1 cellular context compared by ENCODE assay signal in the genomic region with DNA sequence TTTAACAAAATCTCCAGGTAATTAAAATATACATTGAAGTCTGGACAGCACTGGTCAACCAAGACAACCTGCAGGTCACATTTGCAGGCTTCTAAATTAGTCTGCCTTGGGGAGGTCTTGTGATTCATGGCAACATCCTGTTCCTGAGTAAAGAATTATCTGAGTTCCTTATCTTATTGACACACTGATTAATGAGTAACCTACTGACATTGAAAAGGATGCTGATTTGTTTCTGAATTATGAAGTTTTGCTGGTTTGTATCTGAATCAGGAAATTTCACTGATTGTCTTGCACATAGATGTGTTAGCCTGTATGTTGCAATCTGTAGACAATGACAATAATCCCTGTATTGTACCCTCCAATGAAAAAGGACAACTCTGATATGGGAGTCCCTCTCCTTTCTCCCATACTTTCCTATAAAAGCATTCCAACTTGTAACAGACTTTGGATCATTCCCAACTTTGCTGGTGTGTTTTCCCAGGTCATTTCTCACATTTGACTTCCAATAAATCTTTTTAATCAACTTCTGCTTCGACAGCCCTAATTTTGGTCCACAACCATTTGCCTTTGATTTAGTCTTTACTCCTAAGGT.
A peak's percentile ranks its signal among the peaks of the same experiment; 100 is the strongest.
TF ChIP-seq lines count a peak whose summit lies in the region.

No MANE protein-coding gene starts in this region.

TF ChIP-seq in HepG2, 621 proteins besides CTCF, POLR2A, EP300 and RAD21 (continued from another document):
- TF ChIP-seq FOXA3 (CRISPR knock-in tag; IDR thresholded peaks at IDR 0.05) (peak; percentile 46), PCBP2 (optimal IDR thresholded peaks at IDR 0.05; ENCODE audit: low read depth, low read length, poor library complexity, severe bottlenecking) (no peak), SOX13 (IDR thresholded peaks at IDR 0.05) (no peak), SOX13 (CRISPR knock-in tag; conservative IDR thresholded peaks at IDR 0.05 in 1 of 2, IDR thresholded peaks at IDR 0.05 in 1 of 2) (peak in 1 of 2 experiments; percentile 28; a peak in 1 of 4 replicates), ZMYM4 (CRISPR knock-in tag; IDR thresholded peaks at IDR 0.05) (no peak), ATF7 (IDR thresholded peaks at IDR 0.05) (no peak), ATF7 (CRISPR knock-in tag; IDR thresholded peaks at IDR 0.05) (no peak), HNRNPUL1 (IDR thresholded peaks at IDR 0.05; ENCODE audit: low read depth, low read length) (0 out of 2 replicates have a peak, but pooled peaks have one; percentile 38), MED13 (CRISPR knock-in tag; IDR thresholded peaks at IDR 0.05) (no peak), IKZF1 (IDR thresholded peaks at IDR 0.05) (no peak), MTA3 (CRISPR knock-in tag; IDR thresholded peaks at IDR 0.05) (no peak), ZBTB1 (CRISPR knock-in tag; IDR thresholded peaks at IDR 0.05; ENCODE audit: borderline replicate concordance) (no peak), ARNTL (CRISPR knock-in tag; IDR thresholded peaks at IDR 0.05) (no peak), FOXA1 (IDR thresholded peaks at IDR 0.05) (no peak), FOXA1 (CRISPR knock-in tag; IDR thresholded peaks at IDR 0.05) (peak; percentile 51; the same call in 1 of the 2 replicates), CEBPG (CRISPR knock-in tag; IDR thresholded peaks at IDR 0.05) (0 out of 2 replicates have a peak, but pooled peaks have one; percentile 39), ZNF12 (CRISPR knock-in tag; IDR thresholded peaks at IDR 0.05) (0 out of 2 replicates have a peak, but pooled peaks have one; percentile 15)
- TF ChIP-seq, protein P1, sequence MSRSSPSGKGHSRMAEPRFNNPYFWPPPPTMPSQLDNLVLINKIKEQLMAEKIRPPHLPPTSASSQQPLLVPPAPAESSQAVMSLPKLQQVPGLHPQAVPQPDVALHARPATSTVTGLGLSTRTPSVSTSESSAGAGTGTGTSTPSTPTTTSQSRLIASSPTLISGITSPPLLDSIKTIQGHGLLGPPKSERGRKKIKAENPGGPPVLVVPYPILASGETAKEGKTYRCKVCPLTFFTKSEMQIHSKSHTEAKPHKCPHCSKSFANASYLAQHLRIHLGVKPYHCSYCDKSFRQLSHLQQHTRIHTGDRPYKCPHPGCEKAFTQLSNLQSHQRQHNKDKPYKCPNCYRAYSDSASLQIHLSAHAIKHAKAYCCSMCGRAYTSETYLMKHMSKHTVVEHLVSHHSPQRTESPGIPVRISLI (CRISPR knock-in tag; IDR thresholded peaks at IDR 0.05; ENCODE audit: borderline replicate concordance): no peak
- TF ChIP-seq, protein P2, sequence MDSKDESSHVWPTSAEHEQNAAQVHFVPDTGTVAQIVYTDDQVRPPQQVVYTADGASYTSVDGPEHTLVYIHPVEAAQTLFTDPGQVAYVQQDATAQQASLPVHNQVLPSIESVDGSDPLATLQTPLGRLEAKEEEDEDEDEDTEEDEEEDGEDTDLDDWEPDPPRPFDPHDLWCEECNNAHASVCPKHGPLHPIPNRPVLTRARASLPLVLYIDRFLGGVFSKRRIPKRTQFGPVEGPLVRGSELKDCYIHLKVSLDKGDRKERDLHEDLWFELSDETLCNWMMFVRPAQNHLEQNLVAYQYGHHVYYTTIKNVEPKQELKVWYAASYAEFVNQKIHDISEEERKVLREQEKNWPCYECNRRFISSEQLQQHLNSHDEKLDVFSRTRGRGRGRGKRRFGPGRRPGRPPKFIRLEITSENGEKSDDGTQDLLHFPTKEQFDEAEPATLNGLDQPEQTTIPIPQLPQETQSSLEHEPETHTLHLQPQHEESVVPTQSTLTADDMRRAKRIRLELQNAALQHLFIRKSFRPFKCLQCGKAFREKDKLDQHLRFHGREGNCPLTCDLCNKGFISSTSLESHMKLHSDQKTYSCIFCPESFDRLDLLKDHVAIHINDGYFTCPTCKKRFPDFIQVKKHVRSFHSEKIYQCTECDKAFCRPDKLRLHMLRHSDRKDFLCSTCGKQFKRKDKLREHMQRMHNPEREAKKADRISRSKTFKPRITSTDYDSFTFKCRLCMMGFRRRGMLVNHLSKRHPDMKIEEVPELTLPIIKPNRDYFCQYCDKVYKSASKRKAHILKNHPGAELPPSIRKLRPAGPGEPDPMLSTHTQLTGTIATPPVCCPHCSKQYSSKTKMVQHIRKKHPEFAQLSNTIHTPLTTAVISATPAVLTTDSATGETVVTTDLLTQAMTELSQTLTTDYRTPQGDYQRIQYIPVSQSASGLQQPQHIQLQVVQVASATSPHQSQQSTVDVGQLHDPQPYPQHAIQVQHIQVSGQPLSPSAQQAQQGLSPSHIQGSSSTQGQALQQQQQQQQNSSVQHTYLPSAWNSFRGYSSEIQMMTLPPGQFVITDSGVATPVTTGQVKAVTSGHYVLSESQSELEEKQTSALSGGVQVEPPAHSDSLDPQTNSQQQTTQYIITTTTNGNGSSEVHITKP (CRISPR knock-in tag; IDR thresholded peaks at IDR 0.05; ENCODE audit: low read depth): no peak
- TF ChIP-seq, protein P3, sequence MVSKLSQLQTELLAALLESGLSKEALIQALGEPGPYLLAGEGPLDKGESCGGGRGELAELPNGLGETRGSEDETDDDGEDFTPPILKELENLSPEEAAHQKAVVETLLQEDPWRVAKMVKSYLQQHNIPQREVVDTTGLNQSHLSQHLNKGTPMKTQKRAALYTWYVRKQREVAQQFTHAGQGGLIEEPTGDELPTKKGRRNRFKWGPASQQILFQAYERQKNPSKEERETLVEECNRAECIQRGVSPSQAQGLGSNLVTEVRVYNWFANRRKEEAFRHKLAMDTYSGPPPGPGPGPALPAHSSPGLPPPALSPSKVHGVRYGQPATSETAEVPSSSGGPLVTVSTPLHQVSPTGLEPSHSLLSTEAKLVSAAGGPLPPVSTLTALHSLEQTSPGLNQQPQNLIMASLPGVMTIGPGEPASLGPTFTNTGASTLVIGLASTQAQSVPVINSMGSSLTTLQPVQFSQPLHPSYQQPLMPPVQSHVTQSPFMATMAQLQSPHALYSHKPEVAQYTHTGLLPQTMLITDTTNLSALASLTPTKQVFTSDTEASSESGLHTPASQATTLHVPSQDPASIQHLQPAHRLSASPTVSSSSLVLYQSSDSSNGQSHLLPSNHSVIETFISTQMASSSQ (IDR thresholded peaks at IDR 0.05; ENCODE audit: low read depth): peak; percentile 87
- TF ChIP-seq, protein P3 (CRISPR knock-in tag; IDR thresholded peaks at IDR 0.05; ENCODE audit: borderline replicate concordance): peak; percentile 85
- TF ChIP-seq, protein P4, sequence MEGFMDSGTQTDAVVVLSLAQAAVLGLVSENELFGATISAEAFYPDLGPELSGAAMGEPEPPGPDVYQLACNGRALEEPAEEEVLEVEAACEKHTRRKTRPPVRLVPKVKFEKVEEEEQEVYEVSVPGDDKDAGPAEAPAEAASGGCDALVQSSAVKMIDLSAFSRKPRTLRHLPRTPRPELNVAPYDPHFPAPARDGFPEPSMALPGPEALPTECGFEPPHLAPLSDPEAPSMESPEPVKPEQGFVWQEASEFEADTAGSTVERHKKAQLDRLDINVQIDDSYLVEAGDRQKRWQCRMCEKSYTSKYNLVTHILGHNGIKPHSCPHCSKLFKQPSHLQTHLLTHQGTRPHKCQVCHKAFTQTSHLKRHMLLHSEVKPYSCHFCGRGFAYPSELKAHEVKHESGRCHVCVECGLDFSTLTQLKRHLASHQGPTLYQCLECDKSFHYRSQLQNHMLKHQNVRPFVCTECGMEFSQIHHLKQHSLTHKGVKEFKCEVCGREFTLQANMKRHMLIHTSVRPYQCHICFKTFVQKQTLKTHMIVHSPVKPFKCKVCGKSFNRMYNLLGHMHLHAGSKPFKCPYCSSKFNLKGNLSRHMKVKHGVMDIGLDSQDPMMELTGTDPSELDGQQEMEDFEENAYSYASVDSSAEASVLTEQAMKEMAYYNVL (CRISPR knock-in tag; IDR thresholded peaks at IDR 0.05; ENCODE audit: borderline replicate concordance): no peak
- TF ChIP-seq, protein P5, sequence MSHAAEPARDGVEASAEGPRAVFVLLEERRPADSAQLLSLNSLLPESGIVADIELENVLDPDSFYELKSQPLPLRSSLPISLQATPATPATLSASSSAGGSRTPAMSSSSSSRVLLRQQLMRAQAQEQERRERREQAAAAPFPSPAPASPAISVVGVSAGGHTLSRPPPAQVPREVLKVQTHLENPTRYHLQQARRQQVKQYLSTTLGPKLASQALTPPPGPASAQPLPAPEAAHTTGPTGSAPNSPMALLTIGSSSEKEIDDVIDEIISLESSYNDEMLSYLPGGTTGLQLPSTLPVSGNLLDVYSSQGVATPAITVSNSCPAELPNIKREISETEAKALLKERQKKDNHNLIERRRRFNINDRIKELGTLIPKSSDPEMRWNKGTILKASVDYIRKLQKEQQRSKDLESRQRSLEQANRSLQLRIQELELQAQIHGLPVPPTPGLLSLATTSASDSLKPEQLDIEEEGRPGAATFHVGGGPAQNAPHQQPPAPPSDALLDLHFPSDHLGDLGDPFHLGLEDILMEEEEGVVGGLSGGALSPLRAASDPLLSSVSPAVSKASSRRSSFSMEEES (CRISPR knock-in tag; IDR thresholded peaks at IDR 0.05): peak; percentile 56; the same call in 1 of the 2 replicates
